1 cellular context compared by ENCODE assay signal in the genomic region with DNA sequence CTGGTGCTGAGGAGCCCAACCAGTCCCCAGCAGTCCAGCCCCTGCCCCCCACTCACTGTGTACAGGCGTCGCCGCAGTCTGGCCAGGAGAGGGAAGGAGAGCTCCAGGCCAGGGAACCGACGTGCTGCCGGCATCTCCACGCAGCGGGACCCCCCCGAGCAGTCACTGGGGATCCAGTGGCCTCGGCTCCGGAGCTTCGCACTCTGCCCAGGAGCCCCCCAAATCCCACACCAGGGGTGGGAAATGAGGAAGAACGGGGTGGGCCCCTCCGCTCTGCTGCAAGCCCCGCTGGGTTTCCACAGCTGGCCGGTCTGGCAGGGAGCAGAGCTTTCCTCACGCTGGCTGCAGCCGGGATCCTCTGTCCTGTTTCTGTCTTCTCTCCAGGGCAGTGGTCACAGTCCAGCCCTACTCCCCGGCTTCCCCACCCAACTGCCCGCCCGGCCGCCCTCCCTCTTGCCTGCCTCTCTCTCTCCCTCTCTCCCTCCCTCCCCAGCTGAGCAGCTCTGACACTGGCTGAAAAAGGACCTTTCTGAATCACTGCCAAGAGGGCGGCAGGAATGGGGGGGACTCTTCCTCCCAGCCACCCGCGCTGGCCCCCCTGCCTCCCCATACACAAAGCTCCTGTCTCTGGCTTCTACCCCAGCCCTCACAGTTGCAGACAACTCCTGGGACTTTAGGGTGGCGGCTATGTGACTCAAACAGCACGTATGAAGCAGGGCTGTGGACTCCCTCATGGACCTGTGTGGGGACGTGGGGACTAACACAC.
TF ChIP-seq lines count a peak whose summit lies in the region.

No MANE protein-coding gene starts in this region.

TF ChIP-seq in GM23338, 12 proteins besides CTCF, POLR2A, EP300 and RAD21 (continued from another document):
- TF ChIP-seq, protein P1, sequence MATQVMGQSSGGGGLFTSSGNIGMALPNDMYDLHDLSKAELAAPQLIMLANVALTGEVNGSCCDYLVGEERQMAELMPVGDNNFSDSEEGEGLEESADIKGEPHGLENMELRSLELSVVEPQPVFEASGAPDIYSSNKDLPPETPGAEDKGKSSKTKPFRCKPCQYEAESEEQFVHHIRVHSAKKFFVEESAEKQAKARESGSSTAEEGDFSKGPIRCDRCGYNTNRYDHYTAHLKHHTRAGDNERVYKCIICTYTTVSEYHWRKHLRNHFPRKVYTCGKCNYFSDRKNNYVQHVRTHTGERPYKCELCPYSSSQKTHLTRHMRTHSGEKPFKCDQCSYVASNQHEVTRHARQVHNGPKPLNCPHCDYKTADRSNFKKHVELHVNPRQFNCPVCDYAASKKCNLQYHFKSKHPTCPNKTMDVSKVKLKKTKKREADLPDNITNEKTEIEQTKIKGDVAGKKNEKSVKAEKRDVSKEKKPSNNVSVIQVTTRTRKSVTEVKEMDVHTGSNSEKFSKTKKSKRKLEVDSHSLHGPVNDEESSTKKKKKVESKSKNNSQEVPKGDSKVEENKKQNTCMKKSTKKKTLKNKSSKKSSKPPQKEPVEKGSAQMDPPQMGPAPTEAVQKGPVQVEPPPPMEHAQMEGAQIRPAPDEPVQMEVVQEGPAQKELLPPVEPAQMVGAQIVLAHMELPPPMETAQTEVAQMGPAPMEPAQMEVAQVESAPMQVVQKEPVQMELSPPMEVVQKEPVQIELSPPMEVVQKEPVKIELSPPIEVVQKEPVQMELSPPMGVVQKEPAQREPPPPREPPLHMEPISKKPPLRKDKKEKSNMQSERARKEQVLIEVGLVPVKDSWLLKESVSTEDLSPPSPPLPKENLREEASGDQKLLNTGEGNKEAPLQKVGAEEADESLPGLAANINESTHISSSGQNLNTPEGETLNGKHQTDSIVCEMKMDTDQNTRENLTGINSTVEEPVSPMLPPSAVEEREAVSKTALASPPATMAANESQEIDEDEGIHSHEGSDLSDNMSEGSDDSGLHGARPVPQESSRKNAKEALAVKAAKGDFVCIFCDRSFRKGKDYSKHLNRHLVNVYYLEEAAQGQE (IDR thresholded peaks at IDR 0.05; ENCODE audit: unreplicated experiment): no peak
- TF ChIP-seq CREB1 (CRISPR knock-in tag; IDR thresholded peaks at IDR 0.05; ENCODE audit: low read depth) (no peak), EZH2phosphoT487 (IDR thresholded peaks at IDR 0.05; ENCODE audit: unreplicated experiment) (no peak), NANOG (IDR thresholded peaks at IDR 0.05; ENCODE audit: borderline replicate concordance) (no peak), POLR2AphosphoS5 (IDR thresholded peaks at IDR 0.05; ENCODE audit: low read depth) (no peak), ZNF114 (CRISPR knock-in tag; IDR thresholded peaks at IDR 0.05) (no peak), STAT1 (IDR thresholded peaks at IDR 0.05; ENCODE audit: unreplicated experiment) (no peak), JUNB (IDR thresholded peaks at IDR 0.05; ENCODE audit: unreplicated experiment) (no peak), ZNF331 (CRISPR knock-in tag; IDR thresholded peaks at IDR 0.05; ENCODE audit: low read depth) (no peak)
